Comparison of ENCODE assay signal across 9 cellular contexts in the genomic region with DNA sequence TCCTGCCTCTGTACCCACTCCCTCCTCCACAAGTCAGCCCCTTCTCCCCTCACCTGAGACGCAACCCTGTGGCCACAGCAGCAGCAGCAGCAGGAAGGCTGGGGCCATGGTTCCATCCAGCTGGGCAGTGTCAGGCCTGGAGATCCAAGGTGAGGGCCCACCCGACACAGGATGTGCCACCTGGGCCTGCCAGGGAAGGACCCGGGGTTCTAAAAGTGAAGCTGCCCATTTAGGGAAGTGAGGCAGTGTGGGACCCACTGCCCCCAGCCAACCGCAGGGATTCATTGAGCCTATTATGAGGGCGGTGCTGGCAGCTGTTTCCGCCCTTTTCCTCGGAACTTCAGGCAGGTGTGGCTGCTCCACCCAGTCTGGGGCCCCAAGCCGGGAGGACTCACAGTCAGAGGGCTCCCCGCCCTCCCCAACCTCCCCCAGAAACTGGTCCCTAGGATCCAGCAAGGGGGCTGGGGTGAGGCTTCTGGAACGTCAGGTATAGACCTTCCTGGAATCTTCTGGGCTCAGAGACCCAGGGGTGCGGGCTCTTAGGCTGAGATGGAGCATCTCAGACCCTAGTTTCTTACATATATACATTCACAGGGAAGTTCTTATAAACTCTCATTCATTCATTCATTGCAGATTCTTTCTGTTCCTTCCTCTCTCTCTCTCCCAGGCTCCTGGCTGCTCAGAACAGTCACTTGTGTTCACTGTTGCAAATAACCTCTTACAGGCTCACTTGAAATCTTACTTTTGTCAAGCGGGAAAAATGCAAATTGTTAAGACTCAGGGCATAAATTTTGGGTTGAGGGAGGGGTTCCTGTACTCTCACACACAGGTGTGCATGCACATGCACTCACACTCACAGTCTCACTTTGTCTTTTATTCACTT. TPM values are rescaled to one million over a fixed set of nuclear protein-coding genes. Genes with fewer than 3 reads are reported as not detected.
DNase-seq lines count a peak whose midpoint lies in the region; ATAC-seq and TF ChIP-seq lines count a peak whose summit lies in the region.
"Had no signal": no experiment of that assay in that cellular context is flagged by ENCODE, and none has a peak within 500 bp of the region (broad histone marks: within the 10 kb centered on the region; RNA-seq: fewer than 3 reads in every experiment).

A gene with protein sequence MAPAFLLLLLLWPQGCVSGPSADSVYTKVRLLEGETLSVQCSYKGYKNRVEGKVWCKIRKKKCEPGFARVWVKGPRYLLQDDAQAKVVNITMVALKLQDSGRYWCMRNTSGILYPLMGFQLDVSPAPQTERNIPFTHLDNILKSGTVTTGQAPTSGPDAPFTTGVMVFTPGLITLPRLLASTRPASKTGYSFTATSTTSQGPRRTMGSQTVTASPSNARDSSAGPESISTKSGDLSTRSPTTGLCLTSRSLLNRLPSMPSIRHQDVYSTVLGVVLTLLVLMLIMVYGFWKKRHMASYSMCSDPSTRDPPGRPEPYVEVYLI (minus strand): TSS at position 249 of the 883 bp plus-strand sequence. CDS start 141 bp downstream, at position 108.

- TF ChIP-seq CTCF in CD8-positive, alpha-beta T cell (IDR thresholded peaks at IDR 0.05) = no peak
- TF ChIP-seq CTCF in left lung (IDR thresholded peaks at IDR 0.05) = no peak
- TF ChIP-seq CTCF in suprapubic skin (IDR thresholded peaks at IDR 0.05) = no peak

- DNase-seq in CD8-positive, alpha-beta T cell = peak in 3 of 7 experiments; percentile 14 to 62 (median 33)
- peak; percentile 47 for DNase-seq in activated CD4-positive, alpha-beta T cell treated with anti-CD3 and anti-CD28 coated beads, Interleukin-2, amount 10 ng/mL, durations not matched to agents 7 days and 5 days
- DNase-seq in left lung (peak in 1 of 2 donors; percentile 82), HEK293T (ENCODE audit: extremely low spot score) (no peak), suprapubic skin (ENCODE audit: low spot score in 2 of 2) (no peak), NCI-H1105 (lab: John Stamatoyannopoulos, UW) (no peak), AG08396 (ENCODE audit: low spot score) (no peak)

- peak within 1 kb of the TSS; percentile 24 for H3K4me3 ChIP-seq in CD8-positive, alpha-beta T cell (ENCODE audit: low read depth, low read length)
- H3K4me3 ChIP-seq in left lung (peak within 1 kb of the TSS in 1 of 2 donors; percentile 16), suprapubic skin (no peak within 1 kb of the TSS)

- intact Hi-C loops in CD8-positive, alpha-beta T cell (cut with DNase I, micrococcal nuclease) = loop anchor here (2.0 to 5.0 kb wide), 2 partner anchors 124 to 128 kb away; partner anchors contain the start of genes NFYA (in 1 of the 2) and OARD1 (in 1 of the 2)
- intact Hi-C loops in left lung (cut with DNase I) = no loop called here

- H3K27ac ChIP-seq in CD8-positive, alpha-beta T cell (ENCODE audit: low read depth, low read length) = peak within 1 kb of the TSS; percentile 78
- peak within 1 kb of the TSS; percentile 44 to 96 for H3K27ac ChIP-seq in left lung
- H3K27ac ChIP-seq in suprapubic skin = no peak within 1 kb of the TSS

- H3K27me3 ChIP-seq in CD8-positive, alpha-beta T cell (ENCODE audit: insufficient read depth, low read length) = no peaks in the 10 kb centered on the region
- H3K27me3 ChIP-seq in left lung (no peaks in the 10 kb centered on the region), suprapubic skin (peaks cover 10% of the 10 kb centered on the region)

- TF ChIP-seq EP300 in suprapubic skin (IDR thresholded peaks at IDR 0.05) = no peak

- 70% methylated on average over 11 of the region's 12 CpGs for WGBS in suprapubic skin

- H3K27me3 Mint-ChIP-seq in CD8-positive, alpha-beta T cell (ENCODE audit: low read depth) = no peaks in the 10 kb centered on the region
- no peaks in the 10 kb centered on the region for H3K27me3 Mint-ChIP-seq in activated CD4-positive, alpha-beta T cell treated with anti-CD3 and anti-CD28 coated beads, Interleukin-2, amount 10 ng/mL, durations not matched to agents 7 days and 5 days

- no peaks in the 10 kb centered on the region for H3K9me3 Mint-ChIP-seq in CD8-positive, alpha-beta T cell
- peaks cover 13% of the 10 kb centered on the region for H3K9me3 Mint-ChIP-seq in activated CD4-positive, alpha-beta T cell treated with anti-CD3 and anti-CD28 coated beads, Interleukin-2, amount 10 ng/mL, durations not matched to agents 7 days and 5 days

- H3K4me3 Mint-ChIP-seq in CD8-positive, alpha-beta T cell = peak within 1 kb of the TSS; percentile 66
- peak within 1 kb of the TSS; percentile 72 for H3K4me3 Mint-ChIP-seq in activated CD4-positive, alpha-beta T cell treated with anti-CD3 and anti-CD28 coated beads, Interleukin-2, amount 10 ng/mL, durations not matched to agents 7 days and 5 days

- POLR2A ChIA-PET in CD8-positive, alpha-beta T cell (lab: Charles Lee) = interaction anchor here (0.6 to 1.4 kb wide), 6 partner anchors 17 to 975 kb away, joined by 3 to 5 read pairs (median 3); partner anchors contain the start of gene NFYA
- POLR2A ChIA-PET in activated CD4-positive, alpha-beta T cell treated with anti-CD3 and anti-CD28 coated beads, Interleukin-2, amount 10 ng/mL, durations not matched to agents 7 days and 5 days (lab: Charles Lee) = no interaction called here
- POLR2A ChIA-PET in HEK293T (lab: Yijun Ruan, JAX) = no interaction called here

- H3K9me3 ChIP-seq in CD8-positive, alpha-beta T cell (ENCODE audit: low read length) = no peaks in the 10 kb centered on the region
- H3K9me3 ChIP-seq in left lung (no peaks in the 10 kb centered on the region), suprapubic skin (no peaks in the 10 kb centered on the region)

- no peaks in the 10 kb centered on the region for H3K36me3 ChIP-seq in CD8-positive, alpha-beta T cell (ENCODE audit: insufficient read depth, low read length)
- no peaks in the 10 kb centered on the region for H3K36me3 ChIP-seq in left lung
- no peaks in the 10 kb centered on the region for H3K36me3 ChIP-seq in suprapubic skin

- CTCF ChIA-PET in CD8-positive, alpha-beta T cell (lab: Charles Lee) = interaction anchor here (0.6 to 2.7 kb wide), 10 partner anchors 8 to 135 kb away, joined by 3 to 18 read pairs (median 4); no protein-coding TSS in a partner anchor
- CTCF ChIA-PET in activated CD4-positive, alpha-beta T cell treated with anti-CD3 and anti-CD28 coated beads, Interleukin-2, amount 10 ng/mL, durations not matched to agents 7 days and 5 days (lab: Charles Lee) = interaction anchor here (1.0 to 1.6 kb wide), 3 partner anchors 10 to 19 kb away, joined by 4 to 7 read pairs (median 6); no protein-coding TSS in a partner anchor
- CTCF ChIA-PET in HEK293T (lab: Yijun Ruan, JAX) = interaction anchor here (0.6 to 1.1 kb wide), 2 partner anchors 15 to 19 kb away, joined by 3 read pairs; no protein-coding TSS in a partner anchor

- peak; percentile 22 for ATAC-seq in CD8-positive, alpha-beta T cell
- ATAC-seq in HG02759 (IDR thresholded peaks at IDR 0.05; ENCODE audit: unreplicated experiment) (peak; percentile 52), left lung (peak; percentile 36)

- no peaks in the 10 kb centered on the region for H3K36me3 Mint-ChIP-seq in CD8-positive, alpha-beta T cell
- H3K36me3 Mint-ChIP-seq in activated CD4-positive, alpha-beta T cell treated with anti-CD3 and anti-CD28 coated beads, Interleukin-2, amount 10 ng/mL, durations not matched to agents 7 days and 5 days (ENCODE audit: low read depth) = peaks cover 33% of the 10 kb centered on the region

- peaks cover 68% of the 10 kb centered on the region for H3K4me1 Mint-ChIP-seq in CD8-positive, alpha-beta T cell (ENCODE audit: low read depth)
- H3K4me1 Mint-ChIP-seq in activated CD4-positive, alpha-beta T cell treated with anti-CD3 and anti-CD28 coated beads, Interleukin-2, amount 10 ng/mL, durations not matched to agents 7 days and 5 days = peaks cover 72% of the 10 kb centered on the region

- no peak for TF ChIP-seq POLR2A in suprapubic skin (IDR thresholded peaks at IDR 0.05)

- peak within 1 kb of the TSS; percentile 93 for H3K27ac Mint-ChIP-seq in CD8-positive, alpha-beta T cell
- H3K27ac Mint-ChIP-seq in activated CD4-positive, alpha-beta T cell treated with anti-CD3 and anti-CD28 coated beads, Interleukin-2, amount 10 ng/mL, durations not matched to agents 7 days and 5 days = peak within 1 kb of the TSS; percentile 95

- peaks cover 52% of the 10 kb centered on the region for H3K4me1 ChIP-seq in CD8-positive, alpha-beta T cell (ENCODE audit: insufficient read depth, low read length)
- H3K4me1 ChIP-seq in left lung = peaks cover 0 to 33% of the 10 kb centered on the region in 2 donors
- peaks cover 4% of the 10 kb centered on the region for H3K4me1 ChIP-seq in suprapubic skin

TF ChIP-seq in HEK293T, 16 proteins besides CTCF, POLR2A, EP300 and RAD21:
- TF ChIP-seq LEF1 (IDR thresholded peaks at IDR 0.05; ENCODE audit: borderline replicate concordance) = no peak
- TF ChIP-seq FOXM1 (IDR thresholded peaks at IDR 0.05; ENCODE audit: borderline replicate concordance) = no peak
- TF ChIP-seq FOXK2 (IDR thresholded peaks at IDR 0.05) = no peak
- TF ChIP-seq ARNT (IDR thresholded peaks at IDR 0.05) = no peak
- no peak for TF ChIP-seq L3MBTL2 (conservative IDR thresholded peaks at IDR 0.05)
- TF ChIP-seq NFRKB (IDR thresholded peaks at IDR 0.05) = no peak
- TF ChIP-seq BHLHE40 (IDR thresholded peaks at IDR 0.05; ENCODE audit: borderline replicate concordance) = no peak
- TF ChIP-seq ELF4 (IDR thresholded peaks at IDR 0.05) = no peak
- TF ChIP-seq FOXA1 (IDR thresholded peaks at IDR 0.05) = no peak
TF ChIP-seq in HEK293T: peak in this region for 0.

RNA-seq across cellular contexts. Expression of the gene that starts here (rescaled TPM):
- total RNA-seq in CD8-positive, alpha-beta T cell = under 1 TPM; 0.36 to 0.46 TPM
- total RNA-seq in activated CD4-positive, alpha-beta T cell treated with anti-CD3 and anti-CD28 coated beads, Interleukin-2, amount 10 ng/mL, durations not matched to agents 7 days and 5 days = 10 to 100 TPM; 22.9 to 25.8 TPM
- 1 to 10 TPM in 1 of 2 donors, under 1 TPM in 1; 0.32 to 3.2 TPM for total RNA-seq in left lung
- total RNA-seq in suprapubic skin = not detected
- total RNA-seq: myocyte had no signal

Comparison
In these comparisons a context has a peak if more than half of its experiments do, and no peak if none do; other contexts are left out.
1. RNA of the gene that starts here (total RNA-seq): 22.9 to 25.8 TPM in activated CD4-positive, alpha-beta T cell treated with anti-CD3 and anti-CD28 coated beads, Interleukin-2, amount 10 ng/mL, durations not matched to agents 7 days and 5 days; 0.32 to 3.2 TPM in left lung, 0.36 to 0.46 TPM in CD8-positive, alpha-beta T cell and not detected in suprapubic skin; every median in the first group is over 4 times any median in the second.
2. Peak in ATAC-seq, H3K4me3 ChIP-seq and H3K27ac ChIP-seq in CD8-positive, alpha-beta T cell; RNA of the gene not detected or under 1 TPM.
3. intact Hi-C loops: an anchor here in CD8-positive, alpha-beta T cell (2.0 to 5.0 kb wide); none called in left lung.
4. Peak in every context shown above with its lines, with median percentiles within 50 percentile points of each other: ATAC-seq.